Comparison of ENCODE assay signal across 12 cellular contexts in genomic region chr13:43388282-43389034, GRCh38.
DNase-seq lines count a peak whose midpoint lies in the region; ATAC-seq, FAIRE-seq and TF ChIP-seq lines count a peak whose summit lies in the region.
"Had no signal": no experiment of that assay in that cellular context is flagged by ENCODE, and none has a peak within 500 bp of the region (broad histone marks: within the 10 kb centered on the region; RNA-seq: fewer than 3 reads in every experiment).

No MANE protein-coding gene starts in this region.

- ATAC-seq in GM19395 (IDR thresholded peaks at IDR 0.05; ENCODE audit: unreplicated experiment) (peak; percentile 57), HG03460 (IDR thresholded peaks at IDR 0.05; ENCODE audit: unreplicated experiment) (peak; percentile 60)
- ATAC-seq: activated naive CD4-positive, alpha-beta T cell treated with anti-CD3 and anti-CD28 coated beads, Interleukin-2, amount 50 U/mL, for 72 hours had no signal

- no peaks in the 10 kb centered on the region for H3K36me3 ChIP-seq in right atrium auricular region
- H3K36me3 ChIP-seq: uterus had no signal

- FAIRE-seq in frontal cortex (lab: Jason Lieb, UNC), result no peak
- FAIRE-seq: endothelial cell of umbilical vein had no signal

- DNase-seq in epithelial cell of esophagus (ENCODE audit: low read depth), result peak; percentile 88
- DNase-seq in GM20000 (ENCODE audit: low spot score), result no peak
- DNase-seq in frontal cortex (ENCODE audit: low spot score in 2 of 2), result no peak
- DNase-seq in HUDEP-2 (lab: John Stamatoyannopoulos, UW; ENCODE audit: unreplicated experiment in 76 of 76), result no peak
- DNase-seq in right atrium auricular region (ENCODE audit: low spot score), result no peak
- DNase-seq: NCI-H2107, uterus had no signal

- H3K4me1 ChIP-seq in right atrium auricular region, result no peaks in the 10 kb centered on the region
- H3K4me1 ChIP-seq: uterus had no signal

- TF ChIP-seq CTCF in 22Rv1 (IDR thresholded peaks at IDR 0.05) (no peak), epithelial cell of esophagus (IDR thresholded peaks at IDR 0.05; ENCODE audit: insufficient read depth, low read depth, low read length, missing control alignments) (no peak), GM20000 (IDR thresholded peaks at IDR 0.05; ENCODE audit: extremely low read depth, missing control alignments) (no peak), right atrium auricular region (IDR thresholded peaks at IDR 0.05) (no peak)

- H3K9me3 ChIP-seq in right atrium auricular region, result no peaks in the 10 kb centered on the region
- H3K9me3 ChIP-seq: uterus had no signal

- H3K27ac ChIP-seq in 22Rv1 (peak overlapping the region; percentile 67), right atrium auricular region (no peak overlapping the region)
- H3K27ac ChIP-seq: uterus had no signal

- H3K4me3 ChIP-seq in epithelial cell of esophagus (ENCODE audit: low read length) (no peak overlapping the region), right atrium auricular region (no peak overlapping the region)
- H3K4me3 ChIP-seq: uterus had no signal

- H3K27me3 ChIP-seq in right atrium auricular region, result no peaks in the 10 kb centered on the region
- H3K27me3 ChIP-seq: uterus had no signal
